In the genomic region with DNA sequence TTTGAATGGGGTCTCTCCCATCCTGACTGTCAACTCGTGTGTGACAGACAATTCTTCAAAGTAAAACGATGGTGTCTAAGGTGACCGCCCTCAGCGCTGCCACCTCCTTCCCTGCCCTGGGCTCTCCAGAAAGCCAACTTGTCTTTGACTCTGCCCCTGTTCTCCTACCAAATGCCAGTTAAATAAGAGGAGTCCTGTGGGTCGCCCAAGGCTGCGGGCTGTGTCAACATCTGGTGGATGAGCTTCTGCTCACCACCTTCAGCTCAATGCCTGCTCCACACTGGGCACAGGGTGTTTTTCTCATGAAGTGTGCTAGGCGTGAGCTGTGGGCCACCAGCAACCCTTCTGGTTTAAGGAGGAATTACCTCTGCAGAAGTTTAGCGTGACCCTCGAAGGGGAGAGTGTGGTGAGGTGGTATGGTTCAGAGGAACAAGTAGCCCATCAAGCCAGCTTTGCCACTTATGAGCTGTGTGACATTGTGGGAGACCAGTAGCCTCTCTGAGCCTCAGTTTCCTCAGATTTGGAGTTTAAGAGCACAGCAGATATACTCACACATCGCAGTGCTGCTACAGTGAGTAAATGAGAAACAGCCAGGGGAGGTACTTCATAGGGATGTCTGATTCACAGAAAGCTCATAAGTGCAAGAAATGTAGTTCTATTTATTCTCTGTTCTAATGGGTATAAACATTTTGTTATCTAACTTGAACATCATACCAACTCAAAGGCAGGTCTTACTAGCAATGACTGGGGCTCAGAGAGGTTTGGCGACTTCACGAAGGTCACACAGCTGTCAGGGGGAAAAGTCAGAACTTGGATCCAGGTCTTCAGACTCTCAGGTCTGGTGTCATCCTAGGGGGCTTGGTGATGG, we compare ENCODE assay signal across 21 cellular contexts. TPM values are rescaled to one million over a fixed set of nuclear protein-coding genes. Genes with fewer than 3 reads are reported as not detected.
DNase-seq lines count a peak whose midpoint lies in the region; ATAC-seq, FAIRE-seq and TF ChIP-seq lines count a peak whose summit lies in the region.
"Had no signal": no experiment of that assay in that cellular context is flagged by ENCODE, and none has a peak within 500 bp of the region (broad histone marks: within the 10 kb centered on the region; RNA-seq: fewer than 3 reads in every experiment).

No MANE protein-coding gene starts in this region.

- RAD21 ChIA-PET in GM12878 (lab: Charles Lee; ENCODE audit: unreplicated experiment), result no interaction called here

- H3K9ac ChIP-seq in GM12878 (ENCODE audit: control insufficient read depth, insufficient read depth, low read length), result no peak overlapping the region
- H3K9ac ChIP-seq: KMS-11 had no signal

- H3K9me3 ChIP-seq in GM12878 (replicated peaks; ENCODE audit: control insufficient read depth, insufficient read depth, low read length) (no peaks in the 10 kb centered on the region), lower lobe of right lung (no peaks in the 10 kb centered on the region), osteoblast (ENCODE audit: low read depth, low read length) (no peaks in the 10 kb centered on the region)
- H3K9me3 ChIP-seq: MG63, Peyer's patch had no signal

- TF ChIP-seq RAD21 in GM12878 (IDR thresholded peaks at IDR 0.05; ENCODE audit: insufficient read depth, low read depth, low read length), result no peak

- H2AFZ ChIP-seq in GM12878 (ENCODE audit: control insufficient read depth, low read depth, low read length) (no peak overlapping the region), osteoblast (ENCODE audit: low read length) (no peak overlapping the region)

- no peaks in the 10 kb centered on the region for H4K20me1 ChIP-seq in GM12878 (ENCODE audit: control insufficient read depth, insufficient read depth)
- H4K20me1 ChIP-seq in osteoblast (ENCODE audit: insufficient read depth, low read length), result no peaks in the 10 kb centered on the region

- H3K9me3 Mint-ChIP-seq in activated T-cell treated with anti-CD3 and anti-CD28 coated beads, Interleukin-2, amount 50 U/mL, for 24 hours, result no peaks in the 10 kb centered on the region
- H3K9me3 Mint-ChIP-seq in activated T-cell treated with anti-CD3 and anti-CD28 coated beads, Interleukin-2, amount 50 U/mL, for 4 hours, result no peaks in the 10 kb centered on the region

- DNase-seq in activated T-cell treated with anti-CD3 and anti-CD28 coated beads, Interleukin-2, amount 50 U/mL, for 24 hours, result no peak
- DNase-seq in activated T-cell treated with anti-CD3 and anti-CD28 coated beads, Interleukin-2, amount 50 U/mL, for 4 hours, result no peak
- DNase-seq in GM12878 (ENCODE audit: low read depth, low spot score) (no peak), lower lobe of right lung (peak; percentile 38), osteoblast (ENCODE audit: insufficient read length, low spot score, missing footprints) (no peak), anterior cingulate cortex (lab: John Stamatoyannopoulos, UW) (no peak)
- DNase-seq: CD4-positive, CD25-positive, alpha-beta regulatory T cell; DMS79 treated with DMSO at 0.1 percent for 48 hours; GDM1; GOT3; MG63; NCI-H1092 treated with DMSO at 0.1 percent for 48 hours; NCI-H1694 treated with DMSO at 0.1 percent for 48 hours; NCI-H774; Peyer's patch; SHP77 had no signal

- WGBS in GM12878 (ENCODE audit: insufficient coverage, insufficient replicate concordance, low lambda C conversion rate, missing lambda C conversion rate), result 51% methylated on average over 12 of the region's 12 CpGs

- no peak for TF ChIP-seq EP300 in GM12878 (IDR thresholded peaks at IDR 0.05; ENCODE audit: borderline replicate concordance in 1 of 2, control insufficient read depth in 1 of 2, low read depth in 2 of 2, low read length in 2 of 2)

- CTCF ChIA-PET in GM12878 (lab: Yijun Ruan, JAX), result no interaction called here

- FAIRE-seq in GM12878 (lab: Jason Lieb, UNC), result no peak
- FAIRE-seq: A204.1 had no signal

- no TSS peak for BruUV-seq in GM12878 (replicated peaks; lab: Mats Ljungman, UMichigan)

- no peaks in the 10 kb centered on the region; a peak in 2 of 4 replicates for H3K27me3 ChIP-seq in GM12878 (replicated peaks in 1 of 2; ENCODE audit: control insufficient read depth in 2 of 2, insufficient read depth in 2 of 2, low read length in 1 of 2)
- no peaks in the 10 kb centered on the region for H3K27me3 ChIP-seq in lower lobe of right lung (ENCODE audit: low read depth)
- no peaks in the 10 kb centered on the region for H3K27me3 ChIP-seq in osteoblast (ENCODE audit: insufficient read depth, low read length)
- H3K27me3 ChIP-seq: MG63, Peyer's patch had no signal

- H3K27me3 Mint-ChIP-seq in activated T-cell treated with anti-CD3 and anti-CD28 coated beads, Interleukin-2, amount 50 U/mL, for 24 hours, result peaks cover 11% of the 10 kb centered on the region
- peaks cover 10% of the 10 kb centered on the region for H3K27me3 Mint-ChIP-seq in activated T-cell treated with anti-CD3 and anti-CD28 coated beads, Interleukin-2, amount 50 U/mL, for 4 hours (ENCODE audit: low read depth)
- H3K27me3 Mint-ChIP-seq: CD4-positive, CD25-positive, alpha-beta regulatory T cell had no signal

- H3K36me3 ChIP-seq in GM12878 (ENCODE audit: control insufficient read depth in 2 of 2, insufficient read depth in 2 of 2, low read length in 1 of 2) (no peaks in the 10 kb centered on the region), lower lobe of right lung (peaks cover 37% of the 10 kb centered on the region), osteoblast (ENCODE audit: insufficient read depth, low read length) (no peaks in the 10 kb centered on the region)
- H3K36me3 ChIP-seq: MG63, Peyer's patch had no signal

- intact Hi-C loops in GM12878 (cut with micrococcal nuclease; ENCODE audit: unreplicated experiment) (no loop called here), lower lobe of right lung (cut with DNase I) (no loop called here)

- no peak overlapping the region for H3K27ac ChIP-seq in GM12878 (ENCODE audit: control insufficient read depth, insufficient read depth)
- H3K27ac ChIP-seq in lower lobe of right lung, result no peak overlapping the region
- H3K27ac ChIP-seq in osteoblast (ENCODE audit: low read depth, low read length), result no peak overlapping the region
- H3K27ac ChIP-seq: KMS-11, Peyer's patch had no signal

- TF ChIP-seq CTCF in GM12878 (IDR thresholded peaks at IDR 0.05 in 2 of 3, conservative IDR thresholded peaks at IDR 0.05 in 1 of 3; ENCODE audit: control insufficient read depth in 2 of 3, extremely low read depth in 1 of 3, insufficient read depth in 1 of 3, low read depth in 3 of 3, low read length in 3 of 3), result no peak
- no peak for TF ChIP-seq CTCF in lower lobe of right lung (IDR thresholded peaks at IDR 0.05)
- TF ChIP-seq CTCF in osteoblast (IDR thresholded peaks at IDR 0.05; ENCODE audit: extremely low read depth, low read depth, low read length), result no peak

- H3K36me3 Mint-ChIP-seq in activated T-cell treated with anti-CD3 and anti-CD28 coated beads, Interleukin-2, amount 50 U/mL, for 24 hours (ENCODE audit: low read depth), result no peaks in the 10 kb centered on the region
- H3K36me3 Mint-ChIP-seq in activated T-cell treated with anti-CD3 and anti-CD28 coated beads, Interleukin-2, amount 50 U/mL, for 4 hours (ENCODE audit: insufficient read depth), result no peaks in the 10 kb centered on the region
- H3K36me3 Mint-ChIP-seq: CD4-positive, CD25-positive, alpha-beta regulatory T cell had no signal

- H3K4me3 ChIP-seq in GM12878 (no peak overlapping the region), lower lobe of right lung (no peak overlapping the region), osteoblast (ENCODE audit: insufficient read depth, low read length) (no peak overlapping the region)
- H3K4me3 ChIP-seq: MG63, Peyer's patch had no signal

- no peaks in the 10 kb centered on the region for H3K79me2 ChIP-seq in GM12878 (ENCODE audit: control insufficient read depth, insufficient read depth, low read length)
- H3K79me2 ChIP-seq in osteoblast (ENCODE audit: insufficient read depth, low read length), result no peaks in the 10 kb centered on the region

- H3K4me2 ChIP-seq in GM12878 (ENCODE audit: control insufficient read depth, insufficient read depth) (no peak overlapping the region), osteoblast (ENCODE audit: insufficient read depth, low read length) (no peak overlapping the region)
- H3K4me2 ChIP-seq: KMS-11 had no signal

- peak overlapping the region; percentile 54 for H3K27ac Mint-ChIP-seq in activated T-cell treated with anti-CD3 and anti-CD28 coated beads, Interleukin-2, amount 50 U/mL, for 24 hours
- H3K27ac Mint-ChIP-seq: CD4-positive, CD25-positive, alpha-beta regulatory T cell had no signal

- no peaks in the 10 kb centered on the region for H3K4me1 Mint-ChIP-seq in activated T-cell treated with anti-CD3 and anti-CD28 coated beads, Interleukin-2, amount 50 U/mL, for 24 hours (ENCODE audit: low read depth)
- no peaks in the 10 kb centered on the region for H3K4me1 Mint-ChIP-seq in activated T-cell treated with anti-CD3 and anti-CD28 coated beads, Interleukin-2, amount 50 U/mL, for 4 hours (ENCODE audit: low read depth)
- H3K4me1 Mint-ChIP-seq: CD4-positive, CD25-positive, alpha-beta regulatory T cell had no signal

- H3K4me1 ChIP-seq in GM12878 (ENCODE audit: control insufficient read depth, insufficient read depth, low read length) (no peaks in the 10 kb centered on the region), lower lobe of right lung (no peaks in the 10 kb centered on the region), osteoblast (ENCODE audit: insufficient read depth, low read length) (peaks cover 27% of the 10 kb centered on the region)
- H3K4me1 ChIP-seq: Peyer's patch had no signal

- in situ Hi-C loops in GM12878 (cut with MboI), result no loop called here

- POLR2A ChIA-PET in GM12878 (lab: Charles Lee), result no interaction called here

- no peak overlapping the region for H3K4me3 Mint-ChIP-seq in activated T-cell treated with anti-CD3 and anti-CD28 coated beads, Interleukin-2, amount 50 U/mL, for 24 hours
- no peak overlapping the region for H3K4me3 Mint-ChIP-seq in activated T-cell treated with anti-CD3 and anti-CD28 coated beads, Interleukin-2, amount 50 U/mL, for 4 hours
- H3K4me3 Mint-ChIP-seq: CD4-positive, CD25-positive, alpha-beta regulatory T cell had no signal

- SMC1A ChIA-PET in GM12878 (lab: Charles Lee; ENCODE audit: uncharacterized antibody, unreplicated experiment), result no interaction called here

- TF ChIP-seq POLR2A in GM12878 (IDR thresholded peaks at IDR 0.05; ENCODE audit: low read depth, low read length), result no peak

- ATAC-seq in activated T-cell treated with anti-CD3 and anti-CD28 coated beads, Interleukin-2, amount 50 U/mL, for 4 hours, result no peak
- ATAC-seq in GM12878 (no peak), lower lobe of right lung (peak in 1 of 2 donors; percentile 1), HG03571 (IDR thresholded peaks at IDR 0.05; ENCODE audit: unreplicated experiment) (no peak), HG02610 (IDR thresholded peaks at IDR 0.05; ENCODE audit: unreplicated experiment) (no peak)

RNA-seq across cellular contexts. Expression of a gene that starts 9.8 kb away (rescaled TPM):
- total RNA-seq in activated T-cell treated with anti-CD3 and anti-CD28 coated beads, Interleukin-2, amount 50 U/mL, for 4 hours, result not detected
- not detected in 2 replicates for total RNA-seq in GM12878 (2013; cell fraction: nucleolus; rRNA removed)
- total RNA-seq in GM12878 (2014; rRNA removed) (not detected in 2 replicates), GM12878 (2014; rRNA removed; fragmentation: Illumina TruSeq; extraction: Trizol) (not detected in 2 replicates), GM12878 (2021) (not detected in 2 replicates), lower lobe of right lung (not detected), osteoblast (not detected in 2 replicates)
- not detected for polyA plus RNA-seq in GM12878 (2011; ENCODE audit: low read depth)
- polyA plus RNA-seq in GM12878 (2011; rRNA removed) (not detected in 2 replicates), GM12878 (2014; fragmentation: Illumina TruSeq; extraction: Trizol) (not detected in 2 replicates), GM12878 (2014; fragmentation: Nextera tagmentation; extraction: Ambion mirVana) (not detected), GM12878 (2014; rRNA removed) (not detected in 2 replicates), GM12878 (2016; fragmentation: Nextera tagmentation; extraction: Ambion mirVana) (not detected)
- not detected in 2 replicates for polyA plus RNA-seq in GM12878 (2011; cell fraction: cytosol; rRNA removed)
- polyA plus RNA-seq in GM12878 (2011; cell fraction: nucleus; rRNA removed), result not detected in 2 replicates
- not detected in 2 replicates for polyA plus RNA-seq in GM12878 (2012)
- not detected in 2 replicates for polyA minus RNA-seq in GM12878 (2011; rRNA and poly(A)+ RNA removed)
- not detected in 2 replicates for polyA minus RNA-seq in GM12878 (2011; cell fraction: cytosol; rRNA and poly(A)+ RNA removed)
- not detected in 2 replicates for polyA minus RNA-seq in GM12878 (2011; cell fraction: nucleus; rRNA and poly(A)+ RNA removed)
- total RNA-seq: CD4-positive, CD25-positive, alpha-beta regulatory T cell; NCI-H460; Peyer's patch had no signal
- polyA plus RNA-seq: CD4-positive, CD25-positive, alpha-beta regulatory T cell had no signal

RNA-seq across cellular contexts. Expression of a gene that starts 12.1 kb away (rescaled TPM):
- total RNA-seq in activated T-cell treated with anti-CD3 and anti-CD28 coated beads, Interleukin-2, amount 50 U/mL, for 4 hours, result 1 to 10 TPM; 4.8 to 5.3 (median 4.9) TPM
- total RNA-seq in GM12878 (2013; cell fraction: nucleolus; rRNA removed), result not detected in 2 replicates
- total RNA-seq in GM12878 (2014; rRNA removed) (0.40 and 0.87 TPM in 2 replicates), GM12878 (2014; rRNA removed; fragmentation: Illumina TruSeq; extraction: Trizol) (0.45 and 0.60 TPM in 2 replicates), GM12878 (2021) (5.1 and 6.6 TPM in 2 replicates), lower lobe of right lung (994 TPM), osteoblast (0.29 and 1.4 TPM in 2 replicates)
- polyA plus RNA-seq in GM12878 (2011; ENCODE audit: low read depth), result 0.31 TPM
- polyA plus RNA-seq in GM12878 (2011; rRNA removed) (3.1 and 3.5 TPM in 2 replicates), GM12878 (2014; fragmentation: Illumina TruSeq; extraction: Trizol) (0.36 and 0.90 TPM in 2 replicates), GM12878 (2014; fragmentation: Nextera tagmentation; extraction: Ambion mirVana) (under 1 TPM; 0.29 to 0.62 TPM), GM12878 (2014; rRNA removed) (0.33 and 1.0 TPM in 2 replicates), GM12878 (2016; fragmentation: Nextera tagmentation; extraction: Ambion mirVana) (under 1 TPM; 0.16 to 0.17 TPM)
- 3.8 and 4.1 TPM in 2 replicates for polyA plus RNA-seq in GM12878 (2011; cell fraction: cytosol; rRNA removed)
- 1.3 and 2.8 TPM in 2 replicates for polyA plus RNA-seq in GM12878 (2011; cell fraction: nucleus; rRNA removed)
- polyA plus RNA-seq in GM12878 (2012), result 0.34 and 1.2 TPM in 2 replicates
- polyA minus RNA-seq in GM12878 (2011; rRNA and poly(A)+ RNA removed), result 4.6 and 6.6 TPM in 2 replicates
- polyA minus RNA-seq in GM12878 (2011; cell fraction: cytosol; rRNA and poly(A)+ RNA removed), result not detected in 2 replicates
- polyA minus RNA-seq in GM12878 (2011; cell fraction: nucleus; rRNA and poly(A)+ RNA removed), result 1.8 and 1.9 TPM in 2 replicates
- total RNA-seq: CD4-positive, CD25-positive, alpha-beta regulatory T cell had no signal

RNA-seq across cellular contexts. Expression of a gene that starts 53.2 kb away (rescaled TPM):
- not detected for total RNA-seq in activated T-cell treated with anti-CD3 and anti-CD28 coated beads, Interleukin-2, amount 50 U/mL, for 4 hours
- total RNA-seq in GM12878 (2013; cell fraction: nucleolus; rRNA removed), result not detected in 2 replicates
- total RNA-seq in GM12878 (2014; rRNA removed) (0.23 TPM in 1 of 2 replicates, not detected in the other), GM12878 (2014; rRNA removed; fragmentation: Illumina TruSeq; extraction: Trizol) (not detected in 2 replicates), GM12878 (2021) (0.24 TPM in 1 of 2 replicates, not detected in the other), lower lobe of right lung (1.1 TPM), osteoblast (not detected in 2 replicates)
- not detected for polyA plus RNA-seq in GM12878 (2011; ENCODE audit: low read depth)
- polyA plus RNA-seq in GM12878 (2011; rRNA removed) (0.27 TPM in 1 of 2 replicates, not detected in the other), GM12878 (2014; fragmentation: Illumina TruSeq; extraction: Trizol) (not detected in 2 replicates), GM12878 (2014; fragmentation: Nextera tagmentation; extraction: Ambion mirVana) (not detected), GM12878 (2014; rRNA removed) (not detected in 2 replicates), GM12878 (2016; fragmentation: Nextera tagmentation; extraction: Ambion mirVana) (under 1 TPM in 1 of 2 experiments, not detected in 1; 0.11 TPM)
- 0.19 and 0.22 TPM in 2 replicates for polyA plus RNA-seq in GM12878 (2011; cell fraction: cytosol; rRNA removed)
- polyA plus RNA-seq in GM12878 (2011; cell fraction: nucleus; rRNA removed), result 0.09 and 0.19 TPM in 2 replicates
- not detected in 2 replicates for polyA plus RNA-seq in GM12878 (2012)
- polyA minus RNA-seq in GM12878 (2011; rRNA and poly(A)+ RNA removed), result 0.31 TPM in 1 of 2 replicates, not detected in the other
- polyA minus RNA-seq in GM12878 (2011; cell fraction: cytosol; rRNA and poly(A)+ RNA removed), result not detected in 2 replicates
- polyA minus RNA-seq in GM12878 (2011; cell fraction: nucleus; rRNA and poly(A)+ RNA removed), result 0.24 TPM in 1 of 2 replicates, not detected in the other
- total RNA-seq: CD4-positive, CD25-positive, alpha-beta regulatory T cell; NCI-H460; Peyer's patch had no signal
- polyA plus RNA-seq: CD4-positive, CD25-positive, alpha-beta regulatory T cell had no signal

Comparison
In these comparisons a context has a peak if more than half of its experiments do, and no peak if none do; other contexts are left out.
1. RNA of a gene that starts 12.1 kb away (total RNA-seq): 994 TPM in lower lobe of right lung (single experiment); 4.8 to 5.3 TPM in activated T-cell treated with anti-CD3 and anti-CD28 coated beads, Interleukin-2, amount 50 U/mL, for 4 hours, 0.29 to 1.4 TPM in osteoblast and 0.40 to 6.6 TPM in GM12878; every median in the first group is over 100 times any median in the second.